ENCODE assay signal across 8 cellular contexts in the genomic region with DNA sequence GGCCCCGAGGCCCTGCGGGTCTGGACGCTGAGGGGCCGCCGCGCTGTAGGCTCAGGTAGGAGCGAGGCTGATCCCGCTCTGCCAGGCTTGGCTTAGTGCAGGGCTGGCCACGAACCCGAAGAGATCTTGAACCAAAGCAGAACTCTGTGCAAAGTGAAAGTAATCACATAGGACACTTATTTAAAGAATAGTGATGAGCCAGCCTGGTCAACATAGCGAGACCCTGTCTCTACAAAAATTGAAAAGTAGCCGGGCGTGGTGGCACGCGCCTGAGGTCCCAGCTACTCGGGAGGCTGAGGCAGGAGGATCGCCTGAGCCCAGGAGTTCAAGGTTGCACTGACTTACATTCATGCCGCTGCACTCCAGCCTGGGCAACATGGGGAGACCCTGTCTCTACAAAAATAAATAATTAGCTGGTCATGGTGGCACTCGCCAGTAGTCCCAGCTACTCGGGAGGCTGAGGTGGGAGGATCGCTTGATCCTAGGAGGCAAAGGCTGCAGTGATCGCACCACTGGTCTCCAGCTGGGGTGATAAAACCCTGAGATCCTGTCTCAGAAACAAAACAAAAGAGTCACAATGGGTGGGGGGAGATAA. TPM values are rescaled to one million over a fixed set of nuclear protein-coding genes. Genes with fewer than 3 reads are reported as not detected.
A peak's percentile ranks its signal among the peaks of the same experiment; 100 is the strongest.
DNase-seq lines count a peak whose midpoint lies in the region; ATAC-seq and TF ChIP-seq lines count a peak whose summit lies in the region.

No MANE protein-coding gene starts in this region.

- ATAC-seq in HG03520 (IDR thresholded peaks at IDR 0.05; ENCODE audit: unreplicated experiment) (peak; percentile 23), natural killer cell (peak in 1 of 3 donors; percentile 53), HG03039 (IDR thresholded peaks at IDR 0.05; ENCODE audit: unreplicated experiment) (no peak), GM18873 (IDR thresholded peaks at IDR 0.05; ENCODE audit: low FRiP score, unreplicated experiment) (no peak)

- H3K27ac Mint-ChIP-seq in natural killer cell: peak overlapping the region; percentile 90 to 96

- peaks cover 30 to 49% of the 10 kb centered on the region in 2 donors for H3K4me1 Mint-ChIP-seq in natural killer cell

- H3K27ac ChIP-seq in caudate nucleus (ENCODE audit: low read depth, low read length): peak overlapping the region; percentile 86

- no peak for TF ChIP-seq CTCF in GM12864 (IDR thresholded peaks at IDR 0.05; ENCODE audit: low read depth, low read length, missing control alignments)
- TF ChIP-seq CTCF in natural killer cell (IDR thresholded peaks at IDR 0.05): no peak

- DNase-seq in GM12864 (ENCODE audit: low read depth) (no peak), caudate nucleus (lab: John Stamatoyannopoulos, UW) (no peak), natural killer cell (no peak), nucleus accumbens (lab: John Stamatoyannopoulos, UW) (no peak), DMS53 (lab: John Stamatoyannopoulos, UW) (no peak)

- H3K27me3 Mint-ChIP-seq in natural killer cell (ENCODE audit: low read depth in 2 of 2): no peaks in the 10 kb centered on the region

- H3K36me3 Mint-ChIP-seq in natural killer cell: no peaks in the 10 kb centered on the region

- H3K9me3 Mint-ChIP-seq in natural killer cell: no peaks in the 10 kb centered on the region

- H3K4me3 ChIP-seq in GM12864 (ENCODE audit: low read depth, low read length): peak overlapping the region; percentile 79

- intact Hi-C loops in natural killer cell (cut with micrococcal nuclease): loop anchor here (2.0 to 5.0 kb wide), 2 partner anchors 58 to 115 kb away; a partner anchor contains a TSS

- peak overlapping the region; percentile 94 for H3K4me3 Mint-ChIP-seq in natural killer cell

RNA-seq across cellular contexts. Expression of a gene that starts 0.5 kb away (rescaled TPM):
- 10 to 100 TPM; 24.4 to 37.4 (median 27.8) TPM for total RNA-seq in natural killer cell

RNA-seq across cellular contexts. Expression of a gene that starts 19.2 kb away (rescaled TPM):
- total RNA-seq in natural killer cell: 1 to 10 TPM; 1.4 to 2.5 (median 2.0) TPM

RNA-seq across cellular contexts. Expression of a gene that starts 58.8 kb away (rescaled TPM):
- 100 to 1,000 TPM; 171 to 214 (median 196) TPM for total RNA-seq in natural killer cell
